8 cellular contexts compared by ENCODE assay signal in the genomic region with DNA sequence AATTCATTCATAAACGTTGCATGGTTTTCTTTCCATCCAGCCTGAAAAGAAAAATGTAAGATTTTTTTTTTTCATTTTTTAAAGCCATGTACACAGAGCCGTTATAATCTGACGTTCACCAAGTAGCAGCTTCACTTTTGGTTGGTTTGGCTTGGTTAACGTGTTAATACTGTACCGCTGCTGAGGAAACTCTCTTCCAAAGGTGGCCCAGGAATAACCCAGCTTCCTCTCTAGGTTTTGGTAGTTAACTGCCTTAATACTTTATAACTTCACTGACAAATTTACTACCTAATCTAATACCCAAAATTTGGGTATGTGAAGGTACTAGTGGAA. TPM values are rescaled to one million over a fixed set of nuclear protein-coding genes. Genes with fewer than 3 reads are reported as not detected.
DNase-seq lines count a peak whose midpoint lies in the region; ATAC-seq and TF ChIP-seq lines count a peak whose summit lies in the region.

No MANE protein-coding gene starts in this region.

- peaks cover 50% of the 10 kb centered on the region; the same call in 1 of the 2 replicates for H3K36me3 ChIP-seq in Karpas-422 (ENCODE audit: insufficient read depth, low read length)
- peaks cover 7% of the 10 kb centered on the region for H3K36me3 ChIP-seq in colonic mucosa
- peaks cover 14 to 23% of the 10 kb centered on the region in 2 donors for H3K36me3 ChIP-seq in muscle layer of duodenum (ENCODE audit: control insufficient read depth in 1 of 2, insufficient read depth in 2 of 2, low read length in 2 of 2)

- H3K79me2 ChIP-seq in Karpas-422 (ENCODE audit: low read length): peaks cover 21% of the 10 kb centered on the region

- H3K9me3 ChIP-seq in AG04450 (ENCODE audit: control insufficient read depth, insufficient read depth, low read length) (peaks cover 5% of the 10 kb centered on the region; the same call in 1 of the 2 replicates), Karpas-422 (ENCODE audit: low read length) (no peaks in the 10 kb centered on the region), colonic mucosa (no peaks in the 10 kb centered on the region), muscle layer of duodenum (ENCODE audit: control insufficient read depth in 1 of 2, low read length in 2 of 2) (no peaks in the 10 kb centered on the region)

- no peak for TF ChIP-seq CTCF in AG04450 (IDR thresholded peaks at IDR 0.05; ENCODE audit: low read depth, low read length)
- no peak for TF ChIP-seq CTCF in colonic mucosa (IDR thresholded peaks at IDR 0.05)

- H3K9ac ChIP-seq in Karpas-422 (ENCODE audit: low read length) (peak overlapping the region; percentile 100), colonic mucosa (ENCODE audit: low read depth in 2 of 2, low read length in 2 of 2) (peak overlapping the region; percentile 84 to 97)

- intact Hi-C loops in colonic mucosa (cut with DNase I): no loop called here

- no peaks in the 10 kb centered on the region for H4K20me1 ChIP-seq in Karpas-422 (ENCODE audit: insufficient read depth, low read depth, low read length)

- no peak overlapping the region for H3K27ac ChIP-seq in AG04450 (ENCODE audit: low read depth, low read length)
- peak overlapping the region; percentile 87 for H3K27ac ChIP-seq in Karpas-422 (ENCODE audit: low read length)
- H3K27ac ChIP-seq in colonic mucosa: peak overlapping the region; percentile 97
- peak overlapping the region; percentile 87 for H3K27ac ChIP-seq in muscle layer of duodenum (ENCODE audit: low read length)

- CTCF ChIA-PET in AG04450 (lab: Charles Lee): no interaction called here

- H3K4me3 ChIP-seq in AG04450 (ENCODE audit: low read depth, low read length): peak overlapping the region; percentile 88
- H3K4me3 ChIP-seq in Karpas-422 (ENCODE audit: low read length): peak overlapping the region; percentile 96
- H3K4me3 ChIP-seq in colonic mucosa: peak overlapping the region; percentile 76
- H3K4me3 ChIP-seq in muscle layer of duodenum (ENCODE audit: low read depth in 1 of 2, low read length in 2 of 2): peak overlapping the region; percentile 71 to 81

- H3K4me2 ChIP-seq in Karpas-422 (ENCODE audit: low read depth, low read length, poor library complexity, severe bottlenecking): peak overlapping the region; percentile 96

- H3K27me3 ChIP-seq in AG04450 (ENCODE audit: control insufficient read depth, insufficient read depth, low read length): no peaks in the 10 kb centered on the region
- H3K27me3 ChIP-seq in Karpas-422 (ENCODE audit: low read length): no peaks in the 10 kb centered on the region
- no peaks in the 10 kb centered on the region for H3K27me3 ChIP-seq in colonic mucosa
- H3K27me3 ChIP-seq in muscle layer of duodenum (ENCODE audit: low read depth, low read length): no peaks in the 10 kb centered on the region

- POLR2A ChIA-PET in AG04450 (lab: Yijun Ruan, JAX): interaction anchor here (0.6 to 0.7 kb wide), 2 partner anchors 134 to 264 kb away, joined by 3 to 4 read pairs; no protein-coding TSS in a partner anchor

- H3K4me1 ChIP-seq in Karpas-422 (ENCODE audit: low read length) (peaks cover 31% of the 10 kb centered on the region), colonic mucosa (peaks cover 8% of the 10 kb centered on the region), muscle layer of duodenum (ENCODE audit: control insufficient read depth in 1 of 2, insufficient read depth in 2 of 2, low read length in 2 of 2) (peaks cover 4 to 31% of the 10 kb centered on the region in 2 donors)

- ATAC-seq in GM21825 (IDR thresholded peaks at IDR 0.05; ENCODE audit: unreplicated experiment): no peak
- no peak for ATAC-seq in GM21390 (IDR thresholded peaks at IDR 0.05; ENCODE audit: unreplicated experiment)

- DNase-seq in AG04450 (ENCODE audit: low read depth, low spot score): no peak
- DNase-seq in Karpas-422: peak; percentile 51
- DNase-seq in colonic mucosa: no peak
- no peak for DNase-seq in NCI-H524 treated with DMSO at 0.1 percent for 48 hours (lab: John Stamatoyannopoulos, UW)
- DNase-seq in globus pallidus (ENCODE audit: low spot score): no peak

- H2AFZ ChIP-seq in Karpas-422 (ENCODE audit: low read length): no peak overlapping the region

- no peaks in the 10 kb centered on the region for H3K9me2 ChIP-seq in Karpas-422 (replicated peaks; ENCODE audit: insufficient read depth, low read length)

RNA-seq across cellular contexts. Expression of gene INTS6, which starts 1.7 kb away (rescaled TPM):
- polyA plus RNA-seq in AG04450 (2011; rRNA removed): 38.1 and 53.7 TPM in 2 replicates
- polyA minus RNA-seq in AG04450 (2011; rRNA and poly(A)+ RNA removed): 70.1 and 109 TPM in 2 replicates
- 61.0 and 86.2 TPM in 2 replicates for total RNA-seq in Karpas-422 (2014; rRNA removed; shearing (Covaris generic); ENCODE audit: low replicate concordance)
- 10 to 100 TPM; 30.8 to 32.3 TPM for total RNA-seq in colonic mucosa
